Comparison of ENCODE assay signal across 8 cellular contexts in genomic region chr5:78359455-78359830, GRCh38. TPM values are rescaled to one million over a fixed set of nuclear protein-coding genes. Genes with fewer than 3 reads are reported as not detected.
A peak's percentile ranks its signal among the peaks of the same experiment; 100 is the strongest.
DNase-seq lines count a peak whose midpoint lies in the region; ATAC-seq and TF ChIP-seq lines count a peak whose summit lies in the region.
"Not testable (repeated sequence)": the region's sequence is repeated elsewhere in the genome, so short reads cannot be mapped to it uniquely, and the experiment has no call there.

No MANE protein-coding gene starts in this region.

- TF ChIP-seq POLR2A in heart left ventricle (IDR thresholded peaks at IDR 0.05); gastrocnemius medialis (IDR thresholded peaks at IDR 0.05); uterus (IDR thresholded peaks at IDR 0.05): not testable (repeated sequence)

- H3K4me3 ChIP-seq in GM06990 (replicated peaks; ENCODE audit: low read depth, low read length), result peak overlapping the region; percentile 95
- peak overlapping the region; percentile 99 for H3K4me3 ChIP-seq in OCI-LY3 (ENCODE audit: low read length)
- peak overlapping the region; percentile 97 for H3K4me3 ChIP-seq in choroid plexus epithelial cell (ENCODE audit: low read depth, low read length)
- peak overlapping the region; percentile 76 to 97 (median 89) for H3K4me3 ChIP-seq in heart left ventricle
- H3K4me3 ChIP-seq in mucosa of descending colon, result peak overlapping the region; percentile 94
- peak overlapping the region; percentile 81 to 100 (median 99) for H3K4me3 ChIP-seq in gastrocnemius medialis
- H3K4me3 ChIP-seq in uterus, result peak overlapping the region; percentile 91 to 92

- in situ Hi-C loops in gastrocnemius medialis (cut with MboI; ENCODE audit: low sequenced_read_pairs in 4 of 4), result loop anchor here (5.0 kb wide), 1 partner anchor 62 kb away; no protein-coding TSS in a partner anchor

- H3K79me2 ChIP-seq in OCI-LY3 (ENCODE audit: low read length), result peaks cover 28% of the 10 kb centered on the region

- ATAC-seq in activated T-cell treated with anti-CD3 and anti-CD28 coated beads, Interleukin-2, amount 50 U/mL, for 72 hours (replicated peaks in 1 of 2); heart left ventricle; mucosa of descending colon; gastrocnemius medialis: not testable (repeated sequence)

- H3K4me1 Mint-ChIP-seq in activated T-cell treated with anti-CD3 and anti-CD28 coated beads, Interleukin-2, amount 50 U/mL, for 72 hours (ENCODE audit: low read depth), result peaks cover 46% of the 10 kb centered on the region

- 80 to 84% (median 82%) methylated on average over 19 of the region's 19 CpGs for WGBS in heart left ventricle, 4 donors

- H4K20me1 ChIP-seq in OCI-LY3 (ENCODE audit: insufficient read depth, low read length), result not testable (repeated sequence)

- H3K9me3 Mint-ChIP-seq in activated T-cell treated with anti-CD3 and anti-CD28 coated beads, Interleukin-2, amount 50 U/mL, for 72 hours, result not testable (repeated sequence)

- 0 out of 2 replicates have a peak overlapping the region, but pooled peaks have one; percentile 67 for H2AFZ ChIP-seq in OCI-LY3 (ENCODE audit: low read depth, low read length)

- intact Hi-C loops in heart left ventricle (cut with DNase I) (loop anchor here in 4 of 10 donors (2.0 to 5.0 kb wide), 2 partner anchors 62 to 65 kb away; partner anchors contain the start of gene AP3B1 (in 3 of the 4)), mucosa of descending colon (cut with DNase I, micrococcal nuclease) (loop anchor here in 1 of 2 donors (10.0 kb wide), 1 partner anchor 65 kb away; the partner anchor contains the start of gene AP3B1)
- intact Hi-C loops in gastrocnemius medialis (cut with DNase I; ENCODE audit: low total_unique reads); uterus (cut with DNase I; ENCODE audit: low total_unique reads): not testable (repeated sequence)

- H3K36me3 ChIP-seq in GM06990 (ENCODE audit: control insufficient read depth, insufficient read depth, low read length); OCI-LY3 (replicated peaks; ENCODE audit: low read depth, low read length); mucosa of descending colon (ENCODE audit: low read depth); gastrocnemius medialis; uterus: not testable (repeated sequence)
- peaks cover 0 to 10% (median 0%) of the 10 kb centered on the region in 9 donors for H3K36me3 ChIP-seq in heart left ventricle

- not testable (repeated sequence) for H3K27me3 ChIP-seq in GM06990 (replicated peaks; ENCODE audit: control insufficient read depth, insufficient read depth, low read length); OCI-LY3 (ENCODE audit: low read depth, low read length); heart left ventricle; gastrocnemius medialis; uterus

- H3K9me3 ChIP-seq in OCI-LY3 (ENCODE audit: insufficient read depth, low read length); heart left ventricle; mucosa of descending colon; gastrocnemius medialis; uterus: not testable (repeated sequence)

- H3K9ac ChIP-seq in OCI-LY3 (ENCODE audit: low read length), result peak overlapping the region; percentile 97

- peak overlapping the region; percentile 80 for H3K4me2 ChIP-seq in OCI-LY3 (ENCODE audit: low read length)

- H3K27ac ChIP-seq in OCI-LY3 (ENCODE audit: low read length) (peak overlapping the region; percentile 87), heart left ventricle (peak overlapping the region in 11 of 12 donors; percentile 87 to 95 (median 92)), gastrocnemius medialis (peak overlapping the region; percentile 89 to 95 (median 92)), uterus (peak overlapping the region; percentile 83 to 89)

- peak overlapping the region; percentile 97 for H3K27ac Mint-ChIP-seq in activated T-cell treated with anti-CD3 and anti-CD28 coated beads, Interleukin-2, amount 50 U/mL, for 72 hours

- TF ChIP-seq CTCF in GM06990 (IDR thresholded peaks at IDR 0.05; ENCODE audit: insufficient read depth, low read length, poor library complexity, severe bottlenecking); OCI-LY3 (IDR thresholded peaks at IDR 0.05; ENCODE audit: low read depth, low read length); choroid plexus epithelial cell (conservative IDR thresholded peaks at IDR 0.05; ENCODE audit: low read depth, low read length); heart left ventricle (IDR thresholded peaks at IDR 0.05); mucosa of descending colon (IDR thresholded peaks at IDR 0.05); gastrocnemius medialis (IDR thresholded peaks at IDR 0.05 in 4 of 5, conservative IDR thresholded peaks at IDR 0.05 in 1 of 5); uterus (IDR thresholded peaks at IDR 0.05): not testable (repeated sequence)

- H3K36me3 Mint-ChIP-seq in activated T-cell treated with anti-CD3 and anti-CD28 coated beads, Interleukin-2, amount 50 U/mL, for 72 hours (ENCODE audit: insufficient read depth in 2 of 2), result not testable (repeated sequence)

- not testable (repeated sequence) for H3K27me3 Mint-ChIP-seq in activated T-cell treated with anti-CD3 and anti-CD28 coated beads, Interleukin-2, amount 50 U/mL, for 72 hours (ENCODE audit: low read depth)

- DNase-seq in GM06990 (ENCODE audit: extremely low read depth, insufficient read length); activated T-cell treated with anti-CD3 and anti-CD28 coated beads, Interleukin-2, amount 50 U/mL, for 72 hours; choroid plexus epithelial cell (ENCODE audit: low read depth); gastrocnemius medialis; uterus: not testable (repeated sequence)
- DNase-seq in heart left ventricle, result peak in 1 of 5 donors; percentile 22
- peak in 1 of 3 donors; percentile 40 for DNase-seq in mucosa of descending colon

- H3K4me3 Mint-ChIP-seq in activated T-cell treated with anti-CD3 and anti-CD28 coated beads, Interleukin-2, amount 50 U/mL, for 72 hours, result peak overlapping the region; percentile 93 to 96

- H3K4me1 ChIP-seq in OCI-LY3 (ENCODE audit: low read length) (peaks cover 14% of the 10 kb centered on the region), heart left ventricle (peaks cover 0 to 29% (median 24%) of the 10 kb centered on the region in 12 donors), mucosa of descending colon (ENCODE audit: low read depth) (peaks cover 10% of the 10 kb centered on the region), gastrocnemius medialis (peaks cover 24 to 26% of the 10 kb centered on the region in 2 donors)
- not testable (repeated sequence) for H3K4me1 ChIP-seq in uterus

RNA-seq across cellular contexts. Expression of gene SCAMP1, which starts 1.0 kb away (rescaled TPM):
- total RNA-seq in activated T-cell treated with anti-CD3 and anti-CD28 coated beads, Interleukin-2, amount 50 U/mL, for 72 hours, result 10 to 100 TPM; 18.1 to 23.8 TPM
- total RNA-seq in heart left ventricle (10 to 100 TPM; 18.9 to 40.6 (median 37.6) TPM), mucosa of descending colon (10 to 100 TPM; 23.5 to 41.7 (median 36.1) TPM), gastrocnemius medialis (10 to 100 TPM; 17.5 to 35.2 (median 22.0) TPM), uterus (10 to 100 TPM; 14.9 to 94.1 (median 58.6) TPM)
- 10 to 100 TPM in 1 of 2 donors, 1 to 10 TPM in 1; 6.9 to 17.7 TPM for polyA plus RNA-seq in heart left ventricle
